Comparison of ENCODE assay signal across 1 cellular context in the genomic region with DNA sequence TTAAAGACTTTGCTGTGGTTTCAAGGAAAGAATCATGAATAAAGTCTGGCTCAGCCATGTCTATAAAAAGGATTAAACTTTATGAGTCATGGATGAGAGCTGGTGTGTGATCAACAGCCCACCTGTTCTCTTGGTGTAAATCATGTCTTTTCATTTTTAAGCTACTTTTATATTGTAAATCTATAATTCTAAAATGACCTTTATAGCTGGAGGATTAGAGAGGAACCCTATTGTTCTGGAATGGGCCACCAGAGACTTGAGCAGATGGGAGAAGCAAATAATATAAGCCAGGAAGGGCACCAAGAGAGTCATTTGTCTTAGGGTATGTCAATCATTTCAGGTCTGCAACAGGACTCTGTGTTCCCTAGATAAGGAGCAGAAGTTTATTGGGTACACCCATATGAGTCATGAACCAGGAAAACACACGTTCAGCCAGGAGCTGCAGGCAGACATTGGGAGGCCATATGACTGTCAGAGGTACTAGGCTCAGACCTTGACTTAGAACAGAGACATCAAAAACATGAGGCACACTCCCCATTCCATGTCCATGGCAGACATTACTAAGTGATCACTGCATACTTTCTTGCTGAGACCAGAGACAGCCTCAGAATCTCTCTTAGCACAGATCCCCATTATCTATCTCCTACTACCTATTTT.
TF ChIP-seq lines count a peak whose summit lies in the region.

No MANE protein-coding gene starts in this region.

TF ChIP-seq in K562, 482 proteins besides CTCF, POLR2A, EP300 and RAD21 (continued from another document and continues in another):
- TF ChIP-seq, protein P1, sequence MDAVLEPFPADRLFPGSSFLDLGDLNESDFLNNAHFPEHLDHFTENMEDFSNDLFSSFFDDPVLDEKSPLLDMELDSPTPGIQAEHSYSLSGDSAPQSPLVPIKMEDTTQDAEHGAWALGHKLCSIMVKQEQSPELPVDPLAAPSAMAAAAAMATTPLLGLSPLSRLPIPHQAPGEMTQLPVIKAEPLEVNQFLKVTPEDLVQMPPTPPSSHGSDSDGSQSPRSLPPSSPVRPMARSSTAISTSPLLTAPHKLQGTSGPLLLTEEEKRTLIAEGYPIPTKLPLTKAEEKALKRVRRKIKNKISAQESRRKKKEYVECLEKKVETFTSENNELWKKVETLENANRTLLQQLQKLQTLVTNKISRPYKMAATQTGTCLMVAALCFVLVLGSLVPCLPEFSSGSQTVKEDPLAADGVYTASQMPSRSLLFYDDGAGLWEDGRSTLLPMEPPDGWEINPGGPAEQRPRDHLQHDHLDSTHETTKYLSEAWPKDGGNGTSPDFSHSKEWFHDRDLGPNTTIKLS (IDR thresholded peaks at IDR 0.05; ENCODE audit: borderline replicate concordance, low read depth) = no peak; the same call in 1 of the 2 replicates
- TF ChIP-seq STAT5A (IDR thresholded peaks at IDR 0.05; ENCODE audit: borderline replicate concordance, low read length) = peak; percentile 61; the same call in 1 of the 2 replicates
- TF ChIP-seq, protein P2, sequence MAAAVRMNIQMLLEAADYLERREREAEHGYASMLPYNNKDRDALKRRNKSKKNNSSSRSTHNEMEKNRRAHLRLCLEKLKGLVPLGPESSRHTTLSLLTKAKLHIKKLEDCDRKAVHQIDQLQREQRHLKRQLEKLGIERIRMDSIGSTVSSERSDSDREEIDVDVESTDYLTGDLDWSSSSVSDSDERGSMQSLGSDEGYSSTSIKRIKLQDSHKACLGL (CRISPR knock-in tag; IDR thresholded peaks at IDR 0.05; ENCODE audit: borderline replicate concordance, poor library complexity, severe bottlenecking) = no peak
- TF ChIP-seq U2AF1 (optimal IDR thresholded peaks at IDR 0.05; ENCODE audit: low read depth, low read length) = no peak
- no peak for TF ChIP-seq KLF6 (CRISPR knock-in tag; IDR thresholded peaks at IDR 0.05; ENCODE audit: borderline replicate concordance)
- TF ChIP-seq HDGF (IDR thresholded peaks at IDR 0.05) = no peak
- TF ChIP-seq, protein P3, sequence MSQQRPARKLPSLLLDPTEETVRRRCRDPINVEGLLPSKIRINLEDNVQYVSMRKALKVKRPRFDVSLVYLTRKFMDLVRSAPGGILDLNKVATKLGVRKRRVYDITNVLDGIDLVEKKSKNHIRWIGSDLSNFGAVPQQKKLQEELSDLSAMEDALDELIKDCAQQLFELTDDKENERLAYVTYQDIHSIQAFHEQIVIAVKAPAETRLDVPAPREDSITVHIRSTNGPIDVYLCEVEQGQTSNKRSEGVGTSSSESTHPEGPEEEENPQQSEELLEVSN (IDR thresholded peaks at IDR 0.05; ENCODE audit: borderline replicate concordance in 1 of 2, extremely low read depth in 1 of 2, insufficient read depth in 1 of 2, insufficient read length in 1 of 2, low read depth in 1 of 2, low read length in 1 of 2, poor library complexity in 1 of 2, severe bottlenecking in 1 of 2) = peak in 1 of 2 experiments; percentile 25
- TF ChIP-seq ZNF830 (CRISPR knock-in tag; IDR thresholded peaks at IDR 0.05) = no peak
- TF ChIP-seq, protein P4, sequence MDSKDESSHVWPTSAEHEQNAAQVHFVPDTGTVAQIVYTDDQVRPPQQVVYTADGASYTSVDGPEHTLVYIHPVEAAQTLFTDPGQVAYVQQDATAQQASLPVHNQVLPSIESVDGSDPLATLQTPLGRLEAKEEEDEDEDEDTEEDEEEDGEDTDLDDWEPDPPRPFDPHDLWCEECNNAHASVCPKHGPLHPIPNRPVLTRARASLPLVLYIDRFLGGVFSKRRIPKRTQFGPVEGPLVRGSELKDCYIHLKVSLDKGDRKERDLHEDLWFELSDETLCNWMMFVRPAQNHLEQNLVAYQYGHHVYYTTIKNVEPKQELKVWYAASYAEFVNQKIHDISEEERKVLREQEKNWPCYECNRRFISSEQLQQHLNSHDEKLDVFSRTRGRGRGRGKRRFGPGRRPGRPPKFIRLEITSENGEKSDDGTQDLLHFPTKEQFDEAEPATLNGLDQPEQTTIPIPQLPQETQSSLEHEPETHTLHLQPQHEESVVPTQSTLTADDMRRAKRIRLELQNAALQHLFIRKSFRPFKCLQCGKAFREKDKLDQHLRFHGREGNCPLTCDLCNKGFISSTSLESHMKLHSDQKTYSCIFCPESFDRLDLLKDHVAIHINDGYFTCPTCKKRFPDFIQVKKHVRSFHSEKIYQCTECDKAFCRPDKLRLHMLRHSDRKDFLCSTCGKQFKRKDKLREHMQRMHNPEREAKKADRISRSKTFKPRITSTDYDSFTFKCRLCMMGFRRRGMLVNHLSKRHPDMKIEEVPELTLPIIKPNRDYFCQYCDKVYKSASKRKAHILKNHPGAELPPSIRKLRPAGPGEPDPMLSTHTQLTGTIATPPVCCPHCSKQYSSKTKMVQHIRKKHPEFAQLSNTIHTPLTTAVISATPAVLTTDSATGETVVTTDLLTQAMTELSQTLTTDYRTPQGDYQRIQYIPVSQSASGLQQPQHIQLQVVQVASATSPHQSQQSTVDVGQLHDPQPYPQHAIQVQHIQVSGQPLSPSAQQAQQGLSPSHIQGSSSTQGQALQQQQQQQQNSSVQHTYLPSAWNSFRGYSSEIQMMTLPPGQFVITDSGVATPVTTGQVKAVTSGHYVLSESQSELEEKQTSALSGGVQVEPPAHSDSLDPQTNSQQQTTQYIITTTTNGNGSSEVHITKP (IDR thresholded peaks at IDR 0.05; ENCODE audit: partially characterized antibody) = peak; percentile 25
- TF ChIP-seq POLR2H (tag; IDR thresholded peaks at IDR 0.05; ENCODE audit: low read depth) = no peak
- no peak for TF ChIP-seq TCF7L2 (IDR thresholded peaks at IDR 0.05; ENCODE audit: low read depth, low read length)
- no peak for TF ChIP-seq PRMT5 (CRISPR knock-in tag; IDR thresholded peaks at IDR 0.05)
- TF ChIP-seq, protein P5, sequence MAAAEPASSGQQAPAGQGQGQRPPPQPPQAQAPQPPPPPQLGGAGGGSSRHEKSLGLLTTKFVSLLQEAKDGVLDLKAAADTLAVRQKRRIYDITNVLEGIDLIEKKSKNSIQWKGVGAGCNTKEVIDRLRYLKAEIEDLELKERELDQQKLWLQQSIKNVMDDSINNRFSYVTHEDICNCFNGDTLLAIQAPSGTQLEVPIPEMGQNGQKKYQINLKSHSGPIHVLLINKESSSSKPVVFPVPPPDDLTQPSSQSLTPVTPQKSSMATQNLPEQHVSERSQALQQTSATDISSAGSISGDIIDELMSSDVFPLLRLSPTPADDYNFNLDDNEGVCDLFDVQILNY (CRISPR knock-in tag; IDR thresholded peaks at IDR 0.05) = no peak
- TF ChIP-seq KLF10 (CRISPR knock-in tag; IDR thresholded peaks at IDR 0.05) = no peak
- TF ChIP-seq BHLHE40 (IDR thresholded peaks at IDR 0.05; ENCODE audit: low read length) = no peak
- TF ChIP-seq GATA2 (CRISPR knock-in tag; IDR thresholded peaks at IDR 0.05) = peak; percentile 24; the same call in 1 of the 2 replicates
- no peak for TF ChIP-seq GABPB1 (CRISPR knock-in tag; IDR thresholded peaks at IDR 0.05)
- TF ChIP-seq, protein P6, sequence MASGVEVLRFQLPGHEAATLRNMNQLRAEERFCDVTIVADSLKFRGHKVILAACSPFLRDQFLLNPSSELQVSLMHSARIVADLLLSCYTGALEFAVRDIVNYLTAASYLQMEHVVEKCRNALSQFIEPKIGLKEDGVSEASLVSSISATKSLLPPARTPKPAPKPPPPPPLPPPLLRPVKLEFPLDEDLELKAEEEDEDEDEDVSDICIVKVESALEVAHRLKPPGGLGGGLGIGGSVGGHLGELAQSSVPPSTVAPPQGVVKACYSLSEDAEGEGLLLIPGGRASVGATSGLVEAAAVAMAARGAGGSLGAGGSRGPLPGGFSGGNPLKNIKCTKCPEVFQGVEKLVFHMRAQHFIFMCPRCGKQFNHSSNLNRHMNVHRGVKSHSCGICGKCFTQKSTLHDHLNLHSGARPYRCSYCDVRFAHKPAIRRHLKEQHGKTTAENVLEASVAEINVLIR (CRISPR knock-in tag; IDR thresholded peaks at IDR 0.05) = no peak
- TF ChIP-seq, protein P7, sequence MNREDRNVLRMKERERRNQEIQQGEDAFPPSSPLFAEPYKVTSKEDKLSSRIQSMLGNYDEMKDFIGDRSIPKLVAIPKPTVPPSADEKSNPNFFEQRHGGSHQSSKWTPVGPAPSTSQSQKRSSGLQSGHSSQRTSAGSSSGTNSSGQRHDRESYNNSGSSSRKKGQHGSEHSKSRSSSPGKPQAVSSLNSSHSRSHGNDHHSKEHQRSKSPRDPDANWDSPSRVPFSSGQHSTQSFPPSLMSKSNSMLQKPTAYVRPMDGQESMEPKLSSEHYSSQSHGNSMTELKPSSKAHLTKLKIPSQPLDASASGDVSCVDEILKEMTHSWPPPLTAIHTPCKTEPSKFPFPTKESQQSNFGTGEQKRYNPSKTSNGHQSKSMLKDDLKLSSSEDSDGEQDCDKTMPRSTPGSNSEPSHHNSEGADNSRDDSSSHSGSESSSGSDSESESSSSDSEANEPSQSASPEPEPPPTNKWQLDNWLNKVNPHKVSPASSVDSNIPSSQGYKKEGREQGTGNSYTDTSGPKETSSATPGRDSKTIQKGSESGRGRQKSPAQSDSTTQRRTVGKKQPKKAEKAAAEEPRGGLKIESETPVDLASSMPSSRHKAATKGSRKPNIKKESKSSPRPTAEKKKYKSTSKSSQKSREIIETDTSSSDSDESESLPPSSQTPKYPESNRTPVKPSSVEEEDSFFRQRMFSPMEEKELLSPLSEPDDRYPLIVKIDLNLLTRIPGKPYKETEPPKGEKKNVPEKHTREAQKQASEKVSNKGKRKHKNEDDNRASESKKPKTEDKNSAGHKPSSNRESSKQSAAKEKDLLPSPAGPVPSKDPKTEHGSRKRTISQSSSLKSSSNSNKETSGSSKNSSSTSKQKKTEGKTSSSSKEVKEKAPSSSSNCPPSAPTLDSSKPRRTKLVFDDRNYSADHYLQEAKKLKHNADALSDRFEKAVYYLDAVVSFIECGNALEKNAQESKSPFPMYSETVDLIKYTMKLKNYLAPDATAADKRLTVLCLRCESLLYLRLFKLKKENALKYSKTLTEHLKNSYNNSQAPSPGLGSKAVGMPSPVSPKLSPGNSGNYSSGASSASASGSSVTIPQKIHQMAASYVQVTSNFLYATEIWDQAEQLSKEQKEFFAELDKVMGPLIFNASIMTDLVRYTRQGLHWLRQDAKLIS (CRISPR knock-in tag; IDR thresholded peaks at IDR 0.05) = no peak
- no peak for TF ChIP-seq PHB (CRISPR knock-in tag; IDR thresholded peaks at IDR 0.05)
- TF ChIP-seq, protein P8, sequence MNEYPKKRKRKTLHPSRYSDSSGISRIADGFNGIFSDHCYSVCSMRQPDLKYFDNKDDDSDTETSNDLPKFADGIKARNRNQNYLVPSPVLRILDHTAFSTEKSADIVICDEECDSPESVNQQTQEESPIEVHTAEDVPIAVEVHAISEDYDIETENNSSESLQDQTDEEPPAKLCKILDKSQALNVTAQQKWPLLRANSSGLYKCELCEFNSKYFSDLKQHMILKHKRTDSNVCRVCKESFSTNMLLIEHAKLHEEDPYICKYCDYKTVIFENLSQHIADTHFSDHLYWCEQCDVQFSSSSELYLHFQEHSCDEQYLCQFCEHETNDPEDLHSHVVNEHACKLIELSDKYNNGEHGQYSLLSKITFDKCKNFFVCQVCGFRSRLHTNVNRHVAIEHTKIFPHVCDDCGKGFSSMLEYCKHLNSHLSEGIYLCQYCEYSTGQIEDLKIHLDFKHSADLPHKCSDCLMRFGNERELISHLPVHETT (CRISPR knock-in tag; conservative IDR thresholded peaks at IDR 0.05 in 1 of 2, IDR thresholded peaks at IDR 0.05 in 1 of 2) = 0 out of 4 replicates have a peak, but pooled peaks of 1 of the 2 experiments have one; percentile 28
- TF ChIP-seq HCFC1 (IDR thresholded peaks at IDR 0.05; ENCODE audit: low read depth, low read length) = no peak
- no peak for TF ChIP-seq XRCC5 (IDR thresholded peaks at IDR 0.05; ENCODE audit: low read depth, low read length)
- no peak for TF ChIP-seq ZNF76 (CRISPR knock-in tag; IDR thresholded peaks at IDR 0.05; ENCODE audit: borderline replicate concordance)
- no peak for TF ChIP-seq SMAD3 (CRISPR knock-in tag; conservative IDR thresholded peaks at IDR 0.05)
- no peak for TF ChIP-seq MAFK (IDR thresholded peaks at IDR 0.05; ENCODE audit: low read length)
- TF ChIP-seq FOXM1 (IDR thresholded peaks at IDR 0.05; ENCODE audit: low read depth) = peak; percentile 54; the same call in 1 of the 2 replicates
- TF ChIP-seq FOXM1 (CRISPR knock-in tag; IDR thresholded peaks at IDR 0.05; ENCODE audit: low read depth) = no peak
- no peak for TF ChIP-seq BRF1 (IDR thresholded peaks at IDR 0.05; ENCODE audit: borderline replicate concordance, extremely low read depth, insufficient read length)
- TF ChIP-seq ZNF57 (CRISPR knock-in tag; IDR thresholded peaks at IDR 0.05) = no peak
- no peak for TF ChIP-seq SUPT5H (IDR thresholded peaks at IDR 0.05)
- TF ChIP-seq, protein P9, sequence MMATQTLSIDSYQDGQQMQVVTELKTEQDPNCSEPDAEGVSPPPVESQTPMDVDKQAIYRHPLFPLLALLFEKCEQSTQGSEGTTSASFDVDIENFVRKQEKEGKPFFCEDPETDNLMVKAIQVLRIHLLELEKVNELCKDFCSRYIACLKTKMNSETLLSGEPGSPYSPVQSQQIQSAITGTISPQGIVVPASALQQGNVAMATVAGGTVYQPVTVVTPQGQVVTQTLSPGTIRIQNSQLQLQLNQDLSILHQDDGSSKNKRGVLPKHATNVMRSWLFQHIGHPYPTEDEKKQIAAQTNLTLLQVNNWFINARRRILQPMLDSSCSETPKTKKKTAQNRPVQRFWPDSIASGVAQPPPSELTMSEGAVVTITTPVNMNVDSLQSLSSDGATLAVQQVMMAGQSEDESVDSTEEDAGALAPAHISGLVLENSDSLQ (IDR thresholded peaks at IDR 0.05) = peak; percentile 98
- TF ChIP-seq, protein P10, sequence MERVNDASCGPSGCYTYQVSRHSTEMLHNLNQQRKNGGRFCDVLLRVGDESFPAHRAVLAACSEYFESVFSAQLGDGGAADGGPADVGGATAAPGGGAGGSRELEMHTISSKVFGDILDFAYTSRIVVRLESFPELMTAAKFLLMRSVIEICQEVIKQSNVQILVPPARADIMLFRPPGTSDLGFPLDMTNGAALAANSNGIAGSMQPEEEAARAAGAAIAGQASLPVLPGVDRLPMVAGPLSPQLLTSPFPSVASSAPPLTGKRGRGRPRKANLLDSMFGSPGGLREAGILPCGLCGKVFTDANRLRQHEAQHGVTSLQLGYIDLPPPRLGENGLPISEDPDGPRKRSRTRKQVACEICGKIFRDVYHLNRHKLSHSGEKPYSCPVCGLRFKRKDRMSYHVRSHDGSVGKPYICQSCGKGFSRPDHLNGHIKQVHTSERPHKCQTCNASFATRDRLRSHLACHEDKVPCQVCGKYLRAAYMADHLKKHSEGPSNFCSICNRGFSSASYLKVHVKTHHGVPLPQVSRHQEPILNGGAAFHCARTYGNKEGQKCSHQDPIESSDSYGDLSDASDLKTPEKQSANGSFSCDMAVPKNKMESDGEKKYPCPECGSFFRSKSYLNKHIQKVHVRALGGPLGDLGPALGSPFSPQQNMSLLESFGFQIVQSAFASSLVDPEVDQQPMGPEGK (CRISPR knock-in tag; IDR thresholded peaks at IDR 0.05; ENCODE audit: borderline replicate concordance) = no peak
- TF ChIP-seq, protein P11, sequence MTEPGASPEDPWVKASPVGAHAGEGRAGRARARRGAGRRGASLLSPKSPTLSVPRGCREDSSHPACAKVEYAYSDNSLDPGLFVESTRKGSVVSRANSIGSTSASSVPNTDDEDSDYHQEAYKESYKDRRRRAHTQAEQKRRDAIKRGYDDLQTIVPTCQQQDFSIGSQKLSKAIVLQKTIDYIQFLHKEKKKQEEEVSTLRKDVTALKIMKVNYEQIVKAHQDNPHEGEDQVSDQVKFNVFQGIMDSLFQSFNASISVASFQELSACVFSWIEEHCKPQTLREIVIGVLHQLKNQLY (CRISPR knock-in tag; conservative IDR thresholded peaks at IDR 0.05) = no peak
- no peak for TF ChIP-seq POLR3G (IDR thresholded peaks at IDR 0.05; ENCODE audit: extremely low read depth, insufficient read length, insufficient replicate concordance)
- TF ChIP-seq ETV1 (tag; conservative IDR thresholded peaks at IDR 0.05; ENCODE audit: low read depth) = no peak
- TF ChIP-seq NCOA6 (IDR thresholded peaks at IDR 0.05) = no peak
